In genomic region chr5:90356612-90357011, GRCh38 we compare ENCODE assay signal across 22 cellular contexts. TPM values are rescaled to one million over a fixed set of nuclear protein-coding genes. Genes with fewer than 3 reads are reported as not detected.
DNase-seq lines count a peak whose midpoint lies in the region; ATAC-seq and TF ChIP-seq lines count a peak whose summit lies in the region.
"Had no signal": no experiment of that assay in that cellular context is flagged by ENCODE, and none has a peak within 500 bp of the region (broad histone marks: within the 10 kb centered on the region; RNA-seq: fewer than 3 reads in every experiment).

No MANE protein-coding gene starts in this region.

- H3K27ac ChIP-seq in mesendoderm (ENCODE audit: low read depth, low read length) (no peak overlapping the region), right atrium auricular region (no peak overlapping the region)
- H3K27ac ChIP-seq: BLaER1 treated with 17β-estradiol and CSF1 and Interleukin-3, amounts not matched to agents 10 nM and 100 nM; epithelial cell of prostate had no signal

- H3K9me3 ChIP-seq in right atrium auricular region, result no peaks in the 10 kb centered on the region

- H3K4me3 ChIP-seq in fibroblast of the aortic adventitia (ENCODE audit: low read depth, low read length), result no peak overlapping the region
- H3K4me3 ChIP-seq in mesendoderm (ENCODE audit: low read length), result no peak overlapping the region
- H3K4me3 ChIP-seq in right atrium auricular region, result no peak overlapping the region
- H3K4me3 ChIP-seq: BLaER1 treated with 17β-estradiol and CSF1 and Interleukin-3, amounts not matched to agents 10 nM and 100 nM had no signal

- H2BK5ac ChIP-seq in mesendoderm (ENCODE audit: low read length), result no peak overlapping the region

- H3K79me1 ChIP-seq in mesendoderm (ENCODE audit: low read length), result no peaks in the 10 kb centered on the region

- H3K79me2 ChIP-seq in mesendoderm (ENCODE audit: control insufficient read depth, insufficient read depth, low read length), result no peaks in the 10 kb centered on the region

- H3K4me2 ChIP-seq in mesendoderm (ENCODE audit: low read length), result no peak overlapping the region
- H3K4me2 ChIP-seq: BLaER1 treated with 17β-estradiol and CSF1 and Interleukin-3, amounts not matched to agents 10 nM and 100 nM had no signal

- no peak overlapping the region for H3K4ac ChIP-seq in mesendoderm (ENCODE audit: low read depth, low read length)

- no peaks in the 10 kb centered on the region for H3K27me3 ChIP-seq in mesendoderm (ENCODE audit: insufficient read depth, low read length, poor library complexity)
- H3K27me3 ChIP-seq in right atrium auricular region, result no peaks in the 10 kb centered on the region
- H3K27me3 ChIP-seq: BLaER1 treated with 17β-estradiol and CSF1 and Interleukin-3, amounts not matched to agents 10 nM and 100 nM had no signal

- H2BK15ac ChIP-seq in mesendoderm (replicated peaks; ENCODE audit: low read depth), result no peak overlapping the region

- peak; percentile 53 for ATAC-seq in SK-N-SH treated with all-trans-retinoic acid at 6 μM for 48 hours
- ATAC-seq in GM19328 (IDR thresholded peaks at IDR 0.05; ENCODE audit: unreplicated experiment), result no peak
- ATAC-seq: activated CD4-positive, alpha-beta T cell treated with anti-CD3 and anti-CD28 coated beads for 36 hours had no signal

- DNase-seq in NCI-H1436 treated with DMSO at 0.1 percent for 48 hours (lab: John Stamatoyannopoulos, UW) (peak; percentile 8), NCI-H1436 (lab: John Stamatoyannopoulos, UW) (no peak), fibroblast of the aortic adventitia (ENCODE audit: low read depth) (peak; percentile 48), mesendoderm (no peak), T-helper 9 cell (no peak), right atrium auricular region (ENCODE audit: low spot score) (no peak)
- DNase-seq: 8988T; activated CD4-positive, alpha-beta T cell treated with anti-CD3 and anti-CD28 coated beads for 36 hours; activated effector memory CD4-positive, alpha-beta T cell treated with anti-CD3 and anti-CD28 coated beads, Interleukin-2, amount 50 U/mL, for 16 hours; DMS79; HCEC 1CT; immature natural killer cell; mammary epithelial cell; NCI-H187; NCI-H774; nephron progenitor cell; stimulated activated CD4-positive, alpha-beta T cell treated with anti-CD3 and anti-CD28 coated beads, Interleukin-15, amount 100 ng/mL, for 24 hours; stimulated activated naive CD4-positive, alpha-beta T cell had no signal

- no CpG with 5 or more reads among the region's 6 CpGs for WGBS in mesendoderm (ENCODE audit: extremely low coverage, insufficient coverage, low lambda C conversion rate)

- TF ChIP-seq CTCF in fibroblast of the aortic adventitia (IDR thresholded peaks at IDR 0.05; ENCODE audit: insufficient read depth, low read length) (no peak), right atrium auricular region (IDR thresholded peaks at IDR 0.05) (no peak)

- no peak overlapping the region for H3K18ac ChIP-seq in mesendoderm (ENCODE audit: low read length)

- H2AK5ac ChIP-seq in mesendoderm (ENCODE audit: low read length), result no peak overlapping the region

- no peak overlapping the region for H4K8ac ChIP-seq in mesendoderm (ENCODE audit: low read depth, low read length)

- H4K5ac ChIP-seq in mesendoderm (ENCODE audit: low read length), result no peak overlapping the region

- H3K56ac ChIP-seq in mesendoderm (ENCODE audit: low read length), result no peak overlapping the region

- no peak overlapping the region for H2BK120ac ChIP-seq in mesendoderm (ENCODE audit: low read depth, low read length)

- H3K36me3 ChIP-seq in mesendoderm (ENCODE audit: control insufficient read depth, insufficient read depth, low read length) (no peaks in the 10 kb centered on the region), right atrium auricular region (no peaks in the 10 kb centered on the region)
- H3K36me3 ChIP-seq: BLaER1 treated with 17β-estradiol and CSF1 and Interleukin-3, amounts not matched to agents 10 nM and 100 nM had no signal

- H3K4me1 ChIP-seq in mesendoderm (ENCODE audit: control insufficient read depth, low read depth, low read length) (no peaks in the 10 kb centered on the region), right atrium auricular region (no peaks in the 10 kb centered on the region)
- H3K4me1 ChIP-seq: BLaER1 treated with 17β-estradiol and CSF1 and Interleukin-3, amounts not matched to agents 10 nM and 100 nM had no signal

- no peak overlapping the region for H3K9ac ChIP-seq in mesendoderm (ENCODE audit: low read length)
- H3K9ac ChIP-seq: BLaER1 treated with 17β-estradiol and CSF1 and Interleukin-3, amounts not matched to agents 10 nM and 100 nM had no signal

- H3K23ac ChIP-seq in mesendoderm (ENCODE audit: low read length), result no peak overlapping the region

TF ChIP-seq in SK-N-SH treated with all-trans-retinoic acid at 6 μM for 48 hours, 23 proteins besides CTCF, POLR2A, EP300 and RAD21:
- TF ChIP-seq ISL1 (CRISPR knock-in tag; IDR thresholded peaks at IDR 0.05), result peak; percentile 66
- no peak for TF ChIP-seq TCF4 (CRISPR knock-in tag; IDR thresholded peaks at IDR 0.05; ENCODE audit: borderline replicate concordance)
TF ChIP-seq in SK-N-SH treated with all-trans-retinoic acid at 6 μM for 48 hours: peak in this region for 1.

RNA-seq across cellular contexts. Expression of gene CETN3, which starts 52.9 kb away (rescaled TPM):
- 17.2 and 60.8 TPM in 2 replicates for total RNA-seq in fibroblast of the aortic adventitia (ENCODE audit: low replicate concordance)
- 25.2 TPM for polyA plus RNA-seq in mesendoderm (2013, experiment 1 of 2)
- polyA plus RNA-seq in mesendoderm (2013, experiment 2 of 2), result 25.7 TPM
- total RNA-seq in right atrium auricular region, result 10 to 100 TPM in 1 of 2 donors, 1 to 10 TPM in 1; 5.9 to 14.2 TPM

Comparison
In these comparisons a context has a peak if more than half of its experiments do, and no peak if none do; other contexts are left out.
1. DNase-seq: peak in NCI-H1436 treated with DMSO at 0.1 percent for 48 hours (single experiment) and fibroblast of the aortic adventitia (single experiment); none in NCI-H1436 (single experiment), mesendoderm (single experiment), T-helper 9 cell (single experiment) and right atrium auricular region (single experiment).